In the genomic region with DNA sequence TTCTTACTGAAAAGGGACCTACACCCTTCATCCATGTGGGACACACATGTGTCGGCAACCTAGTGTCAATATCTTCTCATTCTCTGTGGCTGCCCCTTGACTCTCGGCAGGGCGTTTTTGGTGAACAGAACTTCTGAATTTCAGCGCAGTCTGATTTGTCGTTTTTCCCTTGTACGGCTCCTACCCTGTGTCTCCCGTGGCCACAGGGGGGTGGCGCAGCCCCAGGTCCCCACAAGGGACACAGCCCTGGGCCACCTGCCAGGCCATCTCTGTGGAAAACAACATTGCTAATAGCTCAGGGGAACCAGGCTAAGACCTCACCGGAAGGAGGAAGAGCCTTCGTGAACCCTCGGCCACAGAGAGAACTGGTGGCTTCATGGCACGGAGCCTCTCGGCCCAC, we compare ENCODE assay signal across 27 cellular contexts. TPM values are rescaled to one million over a fixed set of nuclear protein-coding genes. Genes with fewer than 3 reads are reported as not detected.
DNase-seq lines count a peak whose midpoint lies in the region; ATAC-seq and TF ChIP-seq lines count a peak whose summit lies in the region.
"Had no signal": no experiment of that assay in that cellular context is flagged by ENCODE, and none has a peak within 500 bp of the region (broad histone marks: within the 10 kb centered on the region; RNA-seq: fewer than 3 reads in every experiment).

No MANE protein-coding gene starts in this region.

- H2BK12ac ChIP-seq in neuronal stem cell (ENCODE audit: low read length) = no peak overlapping the region

- H4K91ac ChIP-seq in neuronal stem cell (ENCODE audit: low read depth, low read length, poor library complexity) = no peak overlapping the region

- no peak overlapping the region for H2BK120ac ChIP-seq in neuronal stem cell (ENCODE audit: low read depth, low read length)

- WGBS in neuronal stem cell (ENCODE audit: extremely low coverage in 2 of 2, insufficient read length in 2 of 2, insufficient replicate concordance in 1 of 2), 2 donors = no CpG with 5 or more reads among the region's 13 CpGs

- no peak overlapping the region for H2AFZ ChIP-seq in neuronal stem cell (ENCODE audit: low read length)
- H2AFZ ChIP-seq: PC-9 had no signal

- H3K4me1 ChIP-seq in left ventricle myocardium inferior = peaks cover 8% of the 10 kb centered on the region
- peaks cover 0 to 6% of the 10 kb centered on the region in 2 donors for H3K4me1 ChIP-seq in neuronal stem cell (ENCODE audit: control insufficient read depth in 2 of 2, insufficient read depth in 1 of 2, low read depth in 1 of 2, low read length in 2 of 2)

- ATAC-seq in HG03469 (IDR thresholded peaks at IDR 0.05; ENCODE audit: unreplicated experiment) (no peak), HG02588 (IDR thresholded peaks at IDR 0.05; ENCODE audit: unreplicated experiment) (no peak)

- no peak overlapping the region for H3K14ac ChIP-seq in neuronal stem cell (ENCODE audit: low read length)

- peaks cover 70% of the 10 kb centered on the region for H3K27me3 ChIP-seq in left ventricle myocardium inferior (ENCODE audit: low read depth)
- H3K27me3 ChIP-seq in neuronal stem cell (ENCODE audit: control insufficient read depth in 3 of 3, insufficient read depth in 3 of 3, low read depth in 1 of 3, low read length in 3 of 3) = peaks cover 0 to 8% (median 0%) of the 10 kb centered on the region in 3 experiments

- TF ChIP-seq CTCF in left ventricle myocardium inferior (IDR thresholded peaks at IDR 0.05; ENCODE audit: borderline replicate concordance) = no peak

- H3K18ac ChIP-seq in neuronal stem cell (ENCODE audit: low read length) = peak overlapping the region; percentile 53

- intact Hi-C loops in cardiac septum (cut with DNase I) (loop anchor here (2.0 to 10.0 kb wide), 2 partner anchors 284 to 476 kb away; no protein-coding TSS in a partner anchor), left ventricle myocardium inferior (cut with micrococcal nuclease) (no loop called here)

- no peak overlapping the region for H3K4ac ChIP-seq in neuronal stem cell (ENCODE audit: low read length)

- no peak overlapping the region for H3K23ac ChIP-seq in neuronal stem cell (ENCODE audit: low read depth, low read length, poor library complexity)

- H3K4me2 ChIP-seq in neuronal stem cell (ENCODE audit: insufficient read depth, low read length, poor library complexity, severe bottlenecking) = no peak overlapping the region
- H3K4me2 ChIP-seq: PC-9 had no signal

- H3K9ac ChIP-seq in neuronal stem cell (ENCODE audit: low read depth, low read length, poor library complexity) = no peak overlapping the region

- H2BK15ac ChIP-seq in neuronal stem cell (ENCODE audit: low read length) = no peak overlapping the region

- DNase-seq in cardiac septum (ENCODE audit: low spot score) = peak; percentile 26
- no peak for DNase-seq in left ventricle myocardium inferior
- DNase-seq in iPS-NIHi11 (ENCODE audit: low spot score) = peak; percentile 4
- DNase-seq in neuronal stem cell (ENCODE audit: low spot score) = no peak
- DNase-seq in caudate nucleus (lab: John Stamatoyannopoulos, UW) = no peak
- DNase-seq: 8988T; ACHN; CD4-positive, CD25-positive, alpha-beta regulatory T cell; DMS153; DND-41; NCI-H1105; NCI-H1436 treated with DMSO at 0.1 percent for 48 hours; NCI-H187 treated with DMSO at 0.1 percent for 48 hours; NCI-H2107; NCI-H524 treated with DMSO at 0.1 percent for 48 hours; NCI-H82; NK-92 treated with Interleukin-12 subunit alpha and Interleukin-12 subunit beta, amount 100 ng/mL, for 24 hours; PC-9; RPMI8226; SHP77 had no signal

- no peak overlapping the region for H3K4me3 ChIP-seq in left ventricle myocardium inferior
- no peak overlapping the region for H3K4me3 ChIP-seq in neuronal stem cell (ENCODE audit: low read length in 2 of 2)
- H3K4me3 ChIP-seq: PC-9 had no signal

- H2BK5ac ChIP-seq in neuronal stem cell (ENCODE audit: low read length) = no peak overlapping the region

- H3K27ac ChIP-seq in left ventricle myocardium inferior (replicated peaks) = no peak overlapping the region
- no peak overlapping the region for H3K27ac ChIP-seq in neuronal stem cell (replicated peaks; ENCODE audit: low read length)
- no peak overlapping the region for H3K27ac ChIP-seq in caudate nucleus (ENCODE audit: low read depth, low read length)
- H3K27ac ChIP-seq: PC-9 had no signal

- H3K79me1 ChIP-seq in neuronal stem cell (ENCODE audit: low read depth, low read length) = peaks cover 2% of the 10 kb centered on the region

- H3K9me3 ChIP-seq in left ventricle myocardium inferior (replicated peaks) (peaks cover 22% of the 10 kb centered on the region), neuronal stem cell (replicated peaks in 1 of 2; ENCODE audit: control insufficient read depth in 2 of 2, insufficient read depth in 1 of 2, low read depth in 1 of 2, low read length in 2 of 2) (peaks cover 6 to 9% of the 10 kb centered on the region in 2 donors)

- H3K36me3 ChIP-seq in left ventricle myocardium inferior = no peaks in the 10 kb centered on the region
- no peaks in the 10 kb centered on the region for H3K36me3 ChIP-seq in neuronal stem cell (replicated peaks in 1 of 2; ENCODE audit: control insufficient read depth in 2 of 2, insufficient read depth in 2 of 2, low read length in 2 of 2)

- H2AK5ac ChIP-seq in neuronal stem cell (ENCODE audit: low read depth, low read length) = no peak overlapping the region

- no peak overlapping the region for H4K8ac ChIP-seq in neuronal stem cell (ENCODE audit: low read depth, low read length)

RNA-seq across cellular contexts. Expression of a gene that starts 53.1 kb away (rescaled TPM):
- not detected for total RNA-seq in cardiac septum
- total RNA-seq in left ventricle myocardium inferior = not detected
- polyA plus RNA-seq in neuronal stem cell (2013, experiment 1 of 2) = 0.08 TPM
- 0.06 TPM for polyA plus RNA-seq in neuronal stem cell (2013, experiment 2 of 2)
- total RNA-seq: CD4-positive, CD25-positive, alpha-beta regulatory T cell; H1; LHCN-M2; MCF 10A; PC-9; SK-MEL-5 had no signal
- polyA plus RNA-seq: BJ had no signal

Comparison
In these comparisons a context has a peak if more than half of its experiments do, and no peak if none do; other contexts are left out.
1. DNase-seq: peak in cardiac septum (single experiment) and iPS-NIHi11 (single experiment); none in left ventricle myocardium inferior (single experiment), neuronal stem cell (single experiment) and caudate nucleus (0 of 61).